Comparison of ENCODE assay signal across 9 cellular contexts in genomic region chr9:78295731-78296130, GRCh38. TPM values are rescaled to one million over a fixed set of nuclear protein-coding genes. Genes with fewer than 3 reads are reported as not detected.
A peak's percentile ranks its signal among the peaks of the same experiment; 100 is the strongest.
DNase-seq lines count a peak whose midpoint lies in the region; ATAC-seq and TF ChIP-seq lines count a peak whose summit lies in the region.
"Had no signal": no experiment of that assay in that cellular context is flagged by ENCODE, and none has a peak within 500 bp of the region (broad histone marks: within the 10 kb centered on the region; RNA-seq: fewer than 3 reads in every experiment).

No MANE protein-coding gene starts in this region.

- peaks cover 37% of the 10 kb centered on the region for H3K79me2 ChIP-seq in PC-9 (ENCODE audit: low read depth)

- H3K4me3 Mint-ChIP-seq in effector memory CD8-positive, alpha-beta T cell: peak overlapping the region; percentile 85 to 93
- H3K4me3 Mint-ChIP-seq in neural crest cell: peak overlapping the region; percentile 100

- H2AFZ ChIP-seq in PC-9: peak overlapping the region; percentile 95

- H3K4me1 Mint-ChIP-seq in effector memory CD8-positive, alpha-beta T cell (ENCODE audit: low read depth in 2 of 2): peaks cover 17 to 22% of the 10 kb centered on the region in 2 donors
- H3K4me1 Mint-ChIP-seq in neural crest cell: peaks cover 49% of the 10 kb centered on the region

- ATAC-seq in effector memory CD8-positive, alpha-beta T cell (replicated peaks): no peak
- no peak for ATAC-seq in HG03039 (IDR thresholded peaks at IDR 0.05; ENCODE audit: unreplicated experiment)

- H3K4me2 ChIP-seq in PC-9: peak overlapping the region; percentile 100

- intact Hi-C loops in PC-9 (cut with micrococcal nuclease; ENCODE audit: unreplicated experiment) (loop anchor here (1.0 to 5.0 kb wide), 5 partner anchors 33 to 1118 kb away; partner anchors contain the start of genes CEP78, GNAQ and VPS13A), lower leg skin (cut with DNase I; ENCODE audit: low total_unique reads) (no loop called here)

- H3K4me3 ChIP-seq in PC-9 (peak overlapping the region; percentile 63), WERI-Rb-1 (ENCODE audit: low read depth, low read length) (no peak overlapping the region), lower leg skin (ENCODE audit: low read depth, poor library complexity, severe bottlenecking) (no peak overlapping the region)

- H4K20me1 ChIP-seq in PC-9 (ENCODE audit: insufficient read depth): peaks cover 27% of the 10 kb centered on the region

- peak; percentile 34 for DNase-seq in ELF-1 (ENCODE audit: low read depth, low spot score)
- DNase-seq in PC-9: no peak
- no peak for DNase-seq in effector memory CD8-positive, alpha-beta T cell
- no peak for DNase-seq in neural crest cell (ENCODE audit: low read depth, low spot score)
- DNase-seq in WERI-Rb-1: no peak
- no peak for DNase-seq in lower leg skin (ENCODE audit: low spot score in 2 of 2)
- DNase-seq in NCI-H446 treated with DMSO at 0.1 percent for 48 hours (lab: John Stamatoyannopoulos, UW): no peak
- DNase-seq: central memory CD4-positive, alpha-beta T cell had no signal

- H3K36me3 ChIP-seq in PC-9 (ENCODE audit: low read depth) (peaks cover 21% of the 10 kb centered on the region), WERI-Rb-1 (no peaks in the 10 kb centered on the region)

- POLR2A ChIA-PET in PC-9 (lab: Charles Lee; ENCODE audit: unreplicated experiment): interaction anchor here (0.6 kb wide), 4 partner anchors 59 to 839 kb away, joined by 3 to 6 read pairs (median 4); no protein-coding TSS in a partner anchor

- peaks cover 10% of the 10 kb centered on the region; the same call in 1 of the 2 replicates for H3F3A ChIP-seq in PC-9 (ENCODE audit: insufficient read depth, low read depth)

- no peaks in the 10 kb centered on the region for H3K9me3 Mint-ChIP-seq in effector memory CD8-positive, alpha-beta T cell
- no peaks in the 10 kb centered on the region for H3K9me3 Mint-ChIP-seq in neural crest cell

- H3K9me2 ChIP-seq in PC-9 (ENCODE audit: insufficient read depth): no peaks in the 10 kb centered on the region

- no peaks in the 10 kb centered on the region for H3K27me3 ChIP-seq in PC-9 (ENCODE audit: insufficient read depth, low read depth)
- peaks cover 9% of the 10 kb centered on the region for H3K27me3 ChIP-seq in WERI-Rb-1 (ENCODE audit: insufficient read depth, low read depth, severe bottlenecking)

- H3K4me1 ChIP-seq in PC-9 (replicated peaks; ENCODE audit: insufficient read depth): peaks cover 22% of the 10 kb centered on the region

- H3K9me3 ChIP-seq in PC-9 (ENCODE audit: insufficient read depth, low read depth) (no peaks in the 10 kb centered on the region), WERI-Rb-1 (ENCODE audit: severe bottlenecking) (no peaks in the 10 kb centered on the region)

- peaks cover 8% of the 10 kb centered on the region for H3K36me3 Mint-ChIP-seq in effector memory CD8-positive, alpha-beta T cell (ENCODE audit: insufficient read depth)
- H3K36me3 Mint-ChIP-seq in neural crest cell (ENCODE audit: low read depth): peaks cover 10% of the 10 kb centered on the region

- peak overlapping the region; percentile 97 for H3K27ac ChIP-seq in PC-9
- H3K27ac ChIP-seq in WERI-Rb-1: no peak overlapping the region

- CTCF ChIA-PET in PC-9 (lab: Charles Lee): interaction anchor here (0.6 kb wide), 1 partner anchor 544 kb away, joined by 3 read pairs; no protein-coding TSS in a partner anchor

- no TSS peak for BruUV-seq in PC-9 (replicated peaks; lab: Mats Ljungman, UMichigan)

- H3K27ac Mint-ChIP-seq in effector memory CD8-positive, alpha-beta T cell: peak overlapping the region in 1 of 2 donors; percentile 82
- H3K27ac Mint-ChIP-seq in neural crest cell (ENCODE audit: unreplicated experiment): peak overlapping the region; percentile 99

- TF ChIP-seq CTCF in PC-9 (conservative IDR thresholded peaks at IDR 0.05) (no peak), neural crest cell (conservative IDR thresholded peaks at IDR 0.05) (no peak), WERI-Rb-1 (IDR thresholded peaks at IDR 0.05; ENCODE audit: low read depth, low read length) (no peak), lower leg skin (IDR thresholded peaks at IDR 0.05) (no peak)

- no peak for TF ChIP-seq POLR2A in lower leg skin (IDR thresholded peaks at IDR 0.05)

- H3K27me3 Mint-ChIP-seq in effector memory CD8-positive, alpha-beta T cell: no peaks in the 10 kb centered on the region
- H3K27me3 Mint-ChIP-seq in neural crest cell (ENCODE audit: low read depth): no peaks in the 10 kb centered on the region

- 65 to 66% methylated on average over 6 of the region's 6 CpGs for whole genome bisulfite sequencing in lower leg skin, 2 donors

RNA-seq across cellular contexts. Expression of gene PSAT1, which starts 1.2 kb away (rescaled TPM):
- total RNA-seq in PC-9 (2021): 238 and 315 TPM in 2 replicates
- 164 and 166 TPM in 2 replicates for total RNA-seq in neural crest cell
- 100 to 1,000 TPM in 1 of 4 donors, 10 to 100 TPM in 3; 50.2 to 106 (median 75.3) TPM for total RNA-seq in lower leg skin

RNA-seq across cellular contexts. Expression of gene CEP78, which starts 59.9 kb away (rescaled TPM):
- total RNA-seq in PC-9 (2021) (37.8 and 38.3 TPM in 2 replicates), neural crest cell (66.4 and 71.0 TPM in 2 replicates), lower leg skin (10 to 100 TPM in 1 of 4 donors, 1 to 10 TPM in 3; 5.9 to 10.7 (median 7.7) TPM)
